ENCODE assay signal across 8 cellular contexts in the genomic region with DNA sequence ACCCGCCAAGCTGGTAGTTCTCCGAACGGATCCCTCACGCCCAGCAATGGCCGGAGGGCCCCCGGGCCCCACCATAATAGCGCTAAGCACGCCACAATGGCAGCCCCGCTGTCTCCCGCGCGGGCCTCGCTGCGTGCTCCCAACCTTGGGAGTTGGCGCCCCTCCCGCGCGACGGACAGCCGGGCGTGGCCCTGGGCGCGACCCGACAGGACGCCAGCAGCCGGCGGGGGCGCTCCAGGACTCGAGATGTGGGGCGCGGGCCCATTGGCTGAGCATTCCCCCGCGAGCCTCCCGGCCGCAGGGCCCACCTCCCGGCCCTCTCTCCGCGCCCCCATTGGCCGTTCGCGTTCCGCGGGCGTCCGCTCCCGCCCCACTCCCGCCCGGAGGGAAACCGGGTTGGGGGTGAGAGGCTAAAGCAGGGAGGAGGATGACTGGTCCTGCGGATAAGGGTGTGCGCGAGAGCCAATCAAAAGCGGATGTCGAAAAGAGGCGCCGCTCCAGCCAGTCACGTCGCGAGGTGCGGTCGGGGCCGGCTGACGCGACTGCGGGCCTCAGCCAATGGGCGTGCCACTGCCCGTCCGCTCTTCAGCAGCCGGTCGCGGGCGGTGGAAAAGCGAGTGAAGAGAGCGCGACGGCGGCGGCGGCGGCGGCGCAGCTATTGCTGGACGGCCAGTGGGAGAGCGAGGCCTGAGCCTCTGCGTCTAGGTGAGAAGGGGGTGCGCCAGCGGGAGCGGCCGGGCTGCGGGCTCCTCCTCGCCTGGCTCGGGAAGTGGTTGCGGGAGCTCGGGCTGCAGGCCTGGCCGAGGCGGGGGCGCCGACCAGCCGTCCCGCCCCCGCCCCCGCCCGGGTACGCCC. TPM values are rescaled to one million over a fixed set of nuclear protein-coding genes. Genes with fewer than 3 reads are reported as not detected.
DNase-seq lines count a peak whose midpoint lies in the region; TF ChIP-seq lines count a peak whose summit lies in the region.

Gene FAR1, plus strand, starts transcription at position 567 of the 855 bp plus-strand sequence. CDS start 26,098 bp downstream, outside the sequence.

- peak within 1 kb of the TSS; percentile 94 for H2AFZ ChIP-seq in MM.1S (ENCODE audit: low read length)

- peak within 1 kb of the TSS; percentile 92 for H3K4me2 ChIP-seq in MM.1S (ENCODE audit: low read depth, low read length)

- H3K4me1 Mint-ChIP-seq in neural crest cell = peaks cover 37% of the 10 kb centered on the region

- H3K79me2 ChIP-seq in MM.1S (ENCODE audit: low read length) = peaks cover 48% of the 10 kb centered on the region

- H3K36me3 Mint-ChIP-seq in neural crest cell (ENCODE audit: low read depth) = peaks cover 4% of the 10 kb centered on the region

- H3K27ac ChIP-seq in MM.1S (ENCODE audit: low read length) (peak within 1 kb of the TSS; percentile 72; the same call in 1 of the 2 replicates), stomach smooth muscle (ENCODE audit: low read length) (peak within 1 kb of the TSS; percentile 73)

- H3K27ac Mint-ChIP-seq in neural crest cell (ENCODE audit: unreplicated experiment) = peak within 1 kb of the TSS; percentile 93

- H3K9me2 ChIP-seq in MM.1S (replicated peaks; ENCODE audit: insufficient read depth, low read length) = no peaks in the 10 kb centered on the region

- in situ Hi-C loops in HAP-1 (cut with MboI; ENCODE audit: low sequenced_read_pairs) = no loop called here

- peak within 1 kb of the TSS; percentile 71 for H3K4me3 ChIP-seq in HAP-1
- peak within 1 kb of the TSS; percentile 76 for H3K4me3 ChIP-seq in MM.1S (ENCODE audit: low read length)
- peak within 1 kb of the TSS; percentile 87 for H3K4me3 ChIP-seq in stomach smooth muscle (ENCODE audit: low read length in 2 of 2)

- H3K4me3 Mint-ChIP-seq in neural crest cell = peak within 1 kb of the TSS; percentile 100

- H3K36me3 ChIP-seq in HAP-1 (replicated peaks) (no peaks in the 10 kb centered on the region), MM.1S (replicated peaks; ENCODE audit: insufficient read depth, low read length) (0 out of 2 replicates have a peak, but pooled peaks cover 2% of the 10 kb centered on the region), stomach smooth muscle (ENCODE audit: control insufficient read depth in 2 of 2, insufficient read depth in 2 of 2, low read length in 2 of 2) (no peaks in the 10 kb centered on the region)

- DNase-seq in GF-D8 (lab: John Stamatoyannopoulos, UW) (peak; percentile 78), HAP-1 (ENCODE audit: low spot score in 2 of 2) (peak; percentile 97 to 99), MM.1S (peak; percentile 98), SIG-M5 (lab: John Stamatoyannopoulos, UW) (peak; percentile 91), activated gamma-delta T cell treated with Interleukin-2 at 50 U/mL for 16 hours (peak; percentile 94), fibroblast of the conjunctiva (ENCODE audit: low read depth) (peak; percentile 98), neural crest cell (ENCODE audit: low read depth, low spot score) (peak; percentile 93)

- H3K9ac ChIP-seq in MM.1S (ENCODE audit: low read length) = peak within 1 kb of the TSS; percentile 84
- H3K9ac ChIP-seq in stomach smooth muscle (ENCODE audit: low read length in 2 of 2) = peak within 1 kb of the TSS; percentile 84 to 92

- peaks cover 2% of the 10 kb centered on the region; the same call in 1 of the 2 replicates for H3K9me3 ChIP-seq in HAP-1
- H3K9me3 ChIP-seq in MM.1S (replicated peaks; ENCODE audit: insufficient read depth, low read length) = no peaks in the 10 kb centered on the region
- H3K9me3 ChIP-seq in stomach smooth muscle (ENCODE audit: control insufficient read depth in 2 of 2, low read length in 2 of 2) = no peaks in the 10 kb centered on the region

- H3K27me3 ChIP-seq in HAP-1 (ENCODE audit: low read depth) = no peaks in the 10 kb centered on the region
- no peaks in the 10 kb centered on the region for H3K27me3 ChIP-seq in MM.1S (replicated peaks; ENCODE audit: insufficient read depth, low read length)
- no peaks in the 10 kb centered on the region for H3K27me3 ChIP-seq in stomach smooth muscle (ENCODE audit: control insufficient read depth in 1 of 2, insufficient read depth in 2 of 2, low read length in 2 of 2)

- peaks cover 2% of the 10 kb centered on the region for H3K27me3 Mint-ChIP-seq in neural crest cell (ENCODE audit: low read depth)

- H3K4me1 ChIP-seq in HAP-1 (peaks cover 19% of the 10 kb centered on the region), MM.1S (ENCODE audit: low read length) (peaks cover 31% of the 10 kb centered on the region), stomach smooth muscle (ENCODE audit: control insufficient read depth, insufficient read depth, low read length) (peaks cover 16% of the 10 kb centered on the region)

- no peaks in the 10 kb centered on the region for H3K9me3 Mint-ChIP-seq in neural crest cell

- TF ChIP-seq CTCF in MM.1S (IDR thresholded peaks at IDR 0.05; ENCODE audit: low read length) = peak; percentile 57
- peak; percentile 61 for TF ChIP-seq CTCF in neural crest cell (conservative IDR thresholded peaks at IDR 0.05)

- H4K20me1 ChIP-seq in MM.1S (ENCODE audit: insufficient read depth, low read length) = 0 out of 2 replicates have a peak, but pooled peaks cover 9% of the 10 kb centered on the region

- H3F3A ChIP-seq in MM.1S (ENCODE audit: insufficient read depth, low read length) = peaks cover 12% of the 10 kb centered on the region

RNA-seq across cellular contexts. Expression of gene FAR1, which starts in this region (rescaled TPM):
- 55.3 and 60.8 TPM in 2 replicates for total RNA-seq in neural crest cell

Comparison
In these comparisons a context has a peak if more than half of its experiments do, and no peak if none do; other contexts are left out.
1. Peak in every context shown above with its lines: DNase-seq, H3K4me3 ChIP-seq and H3K27ac ChIP-seq.